In the genomic region with DNA sequence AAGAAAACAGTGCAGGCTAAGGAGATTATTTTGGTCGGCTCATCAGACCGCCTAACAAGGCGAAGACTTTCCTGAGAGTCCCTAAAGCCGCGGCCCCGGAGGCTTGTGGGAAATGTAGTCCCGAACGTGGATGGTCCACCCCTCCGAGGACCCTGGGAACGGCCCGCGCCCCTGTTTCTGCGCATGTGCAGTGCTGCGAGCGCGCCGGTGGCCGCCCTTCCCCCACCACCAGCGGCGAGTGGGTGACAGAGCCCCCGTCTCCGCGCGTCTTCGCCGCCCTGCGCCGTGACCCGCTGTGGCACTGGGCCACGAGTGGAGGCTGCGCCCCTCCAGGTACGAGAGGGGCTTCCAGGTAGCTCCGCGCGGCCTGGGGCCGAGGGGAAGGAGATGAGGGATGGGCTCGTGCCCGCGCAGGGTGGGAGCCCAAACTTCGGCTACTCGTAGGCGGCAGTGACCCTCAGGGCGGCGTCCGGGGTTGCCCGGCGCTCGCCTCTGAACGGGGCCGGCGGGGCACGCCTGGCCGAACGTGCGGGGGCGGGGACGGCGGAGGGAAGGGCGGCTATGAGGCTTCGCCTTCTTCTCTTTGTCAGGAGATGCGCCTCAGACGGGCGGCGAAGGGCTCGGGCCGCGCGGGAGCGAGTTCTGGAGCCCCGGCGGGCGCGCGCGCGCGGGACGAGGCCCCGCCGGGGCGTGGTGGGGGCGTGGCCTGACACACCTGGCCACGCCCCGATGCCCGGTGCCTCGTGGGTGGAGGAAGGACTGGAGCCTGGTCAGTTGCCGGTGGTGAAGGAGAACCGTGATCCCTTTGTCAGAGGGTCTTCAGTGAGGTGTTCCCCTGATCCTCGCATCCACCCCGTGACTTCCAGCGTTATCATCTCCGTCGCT, we compare ENCODE assay signal across 1 cellular context.
TF ChIP-seq lines count a peak whose summit lies in the region.

A gene (plus strand): TSS at position 214 of the 885 bp plus-strand sequence. CDS start 4,428 bp downstream, outside the sequence.

TF ChIP-seq in SK-N-SH, 30 proteins besides CTCF, POLR2A, EP300 and RAD21 (continued from another document):
- TF ChIP-seq SMC3 (IDR thresholded peaks at IDR 0.05; ENCODE audit: low read depth, low read length) (no peak), ELF1 (IDR thresholded peaks at IDR 0.05) (no peak), POLR2AphosphoS5 (IDR thresholded peaks at IDR 0.05; ENCODE audit: low read depth, low read length) (0 out of 2 replicates have a peak, but pooled peaks have one; percentile 41), RFX5 (IDR thresholded peaks at IDR 0.05; ENCODE audit: low read length) (no peak), TAF1 (IDR thresholded peaks at IDR 0.05; ENCODE audit: borderline replicate concordance, low read depth, low read length) (peak; percentile 10; the same call in 1 of the 2 replicates)
TF ChIP-seq in SK-N-SH: peak in this region for 9.
